ENCODE assay signal across 8 cellular contexts in the genomic region with DNA sequence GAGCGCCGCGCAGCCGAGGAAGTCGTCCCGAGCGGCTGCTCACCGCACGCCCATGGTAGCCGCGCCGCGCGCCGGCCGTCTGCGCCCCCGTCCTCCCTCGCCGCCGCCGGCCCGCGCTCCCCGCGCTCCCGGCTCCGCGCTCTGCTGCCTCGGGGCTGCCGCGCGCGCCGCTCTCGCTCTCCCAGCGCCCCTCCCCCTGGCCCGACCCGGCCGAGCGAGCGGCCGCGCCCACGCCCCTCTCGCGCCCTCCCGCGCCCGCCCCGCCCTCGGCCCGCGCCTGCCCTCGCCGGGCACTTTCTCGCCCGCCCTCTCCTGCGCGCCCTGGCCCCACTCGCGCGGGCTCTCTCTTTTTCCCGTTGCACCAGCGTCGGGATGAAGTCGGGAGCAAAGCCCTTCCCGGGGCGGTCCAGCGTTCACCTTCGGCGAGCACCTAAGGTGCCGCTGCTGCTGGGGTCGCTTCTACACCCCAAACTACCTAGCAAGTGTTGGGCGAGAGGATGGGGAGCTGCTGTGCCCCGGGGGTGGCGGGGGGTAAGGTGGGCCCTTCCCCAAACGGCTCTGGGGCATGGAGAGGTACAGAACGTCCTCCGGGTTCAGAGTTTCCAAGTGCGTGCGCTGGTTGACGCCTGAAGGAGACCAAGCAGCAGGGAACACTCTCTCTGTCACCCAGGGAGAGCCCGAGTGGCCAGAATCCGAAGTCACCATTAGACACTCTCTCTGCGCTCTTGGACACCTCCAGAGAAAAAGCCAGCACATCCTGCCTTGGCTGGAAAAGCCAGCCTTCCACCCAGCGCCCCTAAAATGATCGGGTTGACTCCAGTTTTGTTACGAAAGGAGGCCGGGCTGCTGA. TPM values are rescaled to one million over a fixed set of nuclear protein-coding genes. Genes with fewer than 3 reads are reported as not detected.
DNase-seq lines count a peak whose midpoint lies in the region; ATAC-seq and TF ChIP-seq lines count a peak whose summit lies in the region.

A gene (minus strand): TSS at position 146 of the 850 bp plus-strand sequence. CDS start 187 bp downstream, outside the sequence.

- H4K5ac ChIP-seq in IMR-90 (ENCODE audit: low read depth, low read length): no peak within 1 kb of the TSS

- no peak within 1 kb of the TSS for H3K14ac ChIP-seq in IMR-90 (replicated peaks; ENCODE audit: low read depth, low read length)

- no peak within 1 kb of the TSS for H4K8ac ChIP-seq in IMR-90 (ENCODE audit: low read depth in 2 of 2, low read length in 2 of 2)

- no peaks in the 10 kb centered on the region for H3K79me1 ChIP-seq in IMR-90 (ENCODE audit: low read depth in 1 of 2, low read length in 2 of 2)

- H3K27ac ChIP-seq in A673 (ENCODE audit: low read depth, low read length, poor library complexity, severe bottlenecking) (no peak within 1 kb of the TSS), IMR-90 (ENCODE audit: insufficient read depth, low read length) (no peak within 1 kb of the TSS), esophagus (ENCODE audit: low read depth in 2 of 2, low read length in 1 of 2) (peak within 1 kb of the TSS in 1 of 2 donors; percentile 45)

- H3K4me2 ChIP-seq in IMR-90 (ENCODE audit: low read depth, low read length): peak within 1 kb of the TSS; percentile 84

- no peaks in the 10 kb centered on the region for H3K9me3 ChIP-seq in A673 (ENCODE audit: low read depth, low read length, poor library complexity, severe bottlenecking)
- H3K9me3 ChIP-seq in IMR-90 (ENCODE audit: control insufficient read depth, insufficient read depth, low read length): no peaks in the 10 kb centered on the region
- H3K9me3 ChIP-seq in esophagus (ENCODE audit: control insufficient read depth in 2 of 2, insufficient read depth in 1 of 2, low read depth in 1 of 2, low read length in 1 of 2): no peaks in the 10 kb centered on the region

- no peak within 1 kb of the TSS for H2AK5ac ChIP-seq in IMR-90 (ENCODE audit: low read depth, low read length)

- H4K91ac ChIP-seq in IMR-90 (ENCODE audit: insufficient read depth, low read depth, low read length): no peak within 1 kb of the TSS

- no peaks in the 10 kb centered on the region for H3K9me1 ChIP-seq in IMR-90 (ENCODE audit: insufficient read depth, low read length)

- DNase-seq in A673 (ENCODE audit: low spot score): peak; percentile 20
- DNase-seq in IMR-90: no peak
- no peak for DNase-seq in naive B cell
- no peak for DNase-seq in NCI-H526 treated with DMSO at 0.1 percent for 48 hours (lab: John Stamatoyannopoulos, UW)
- no peak for DNase-seq in RKO (ENCODE audit: low spot score)
- no peak for DNase-seq in stimulated activated CD4-positive, alpha-beta T cell treated with anti-CD3 and anti-CD28 coated beads, Interleukin-4, amount 100 ng/mL, for 1 hour

- H3K36me3 ChIP-seq in A673 (ENCODE audit: insufficient read depth, low read length, poor library complexity, severe bottlenecking) (no peaks in the 10 kb centered on the region), IMR-90 (ENCODE audit: control insufficient read depth, insufficient read depth, low read length) (no peaks in the 10 kb centered on the region), esophagus (ENCODE audit: control insufficient read depth in 2 of 2, insufficient read depth in 2 of 2, low read length in 1 of 2) (no peaks in the 10 kb centered on the region)

- H2BK120ac ChIP-seq in IMR-90 (ENCODE audit: low read depth, low read length): 0 out of 2 replicates have a peak within 1 kb of the TSS, but pooled peaks have one; percentile 3

- TF ChIP-seq RAD21 in IMR-90 (IDR thresholded peaks at IDR 0.05; ENCODE audit: low read length): no peak

- H3K9ac ChIP-seq in IMR-90 (ENCODE audit: low read depth, low read length): no peak within 1 kb of the TSS

- no peak within 1 kb of the TSS for H3K27ac Mint-ChIP-seq in naive B cell

- peak within 1 kb of the TSS in 7 of 8 donors; percentile 43 to 89 (median 75) for H3K4me3 Mint-ChIP-seq in naive B cell

- peaks cover 10% of the 10 kb centered on the region for H3K4me1 ChIP-seq in A673 (ENCODE audit: insufficient read depth, low read length, poor library complexity, severe bottlenecking)
- no peaks in the 10 kb centered on the region for H3K4me1 ChIP-seq in IMR-90 (ENCODE audit: control insufficient read depth, insufficient read depth, low read length)
- H3K4me1 ChIP-seq in esophagus (ENCODE audit: control insufficient read depth in 2 of 2, insufficient read depth in 2 of 2, low read length in 1 of 2): peaks cover 0 to 4% of the 10 kb centered on the region in 2 donors

- H3K56ac ChIP-seq in IMR-90 (ENCODE audit: extremely low read depth, insufficient read depth, low read length): no peak within 1 kb of the TSS

- peak; percentile 38 for ATAC-seq in IMR-90 (ENCODE audit: low read depth)
- no peak for ATAC-seq in naive B cell (ENCODE audit: low read depth in 2 of 2)
- no peak for ATAC-seq in HG02759 (IDR thresholded peaks at IDR 0.05; ENCODE audit: unreplicated experiment)

- no peak for TF ChIP-seq POLR2A in IMR-90 (IDR thresholded peaks at IDR 0.05; ENCODE audit: low read depth, low read length)

- H3K4ac ChIP-seq in IMR-90 (ENCODE audit: low read depth, low read length): no peak within 1 kb of the TSS; the same call in 1 of the 2 replicates

- no peak within 1 kb of the TSS; the same call in 1 of the 2 replicates for H3K18ac ChIP-seq in IMR-90 (ENCODE audit: low read depth, low read length)

- intact Hi-C loops in A673 (cut with micrococcal nuclease; ENCODE audit: unreplicated experiment) (no loop called here), IMR-90 (cut with micrococcal nuclease) (loop anchor here (5.0 kb wide), 1 partner anchor 117 kb away; no protein-coding TSS in a partner anchor)

- peaks cover 0 to 4% (median 0%) of the 10 kb centered on the region in 7 donors for H3K9me3 Mint-ChIP-seq in naive B cell

- WGBS in IMR-90 (ENCODE audit: extremely low coverage in 2 of 2, insufficient read length in 1 of 2), 2 experiments: 6% methylated on average over 14 of the region's 90 CpGs; no CpG with 5 or more reads in 1 of the 2 experiments
- 6 to 7% methylated on average over 50 to 90 of the region's 90 CpGs for WGBS in esophagus, 2 donors

- peak within 1 kb of the TSS; percentile 28 for H2AFZ ChIP-seq in IMR-90 (replicated peaks; ENCODE audit: low read length, poor library complexity)

- no peak for TF ChIP-seq CTCF in A673 (conservative IDR thresholded peaks at IDR 0.05; ENCODE audit: low read depth, low read length)
- TF ChIP-seq CTCF in IMR-90 (conservative IDR thresholded peaks at IDR 0.05; ENCODE audit: low read depth, low read length): no peak

- dilution Hi-C loops in IMR-90 (cut with HindIII; ENCODE audit: low sequenced_read_pairs, unreplicated experiment): no loop called here

- peak within 1 kb of the TSS; percentile 58 for H2AK9ac ChIP-seq in IMR-90 (replicated peaks; ENCODE audit: low read depth, low read length, poor library complexity)

- no peak within 1 kb of the TSS for H2BK15ac ChIP-seq in IMR-90 (ENCODE audit: low read depth, low read length)

- H3K4me3 ChIP-seq in A673 (ENCODE audit: low read depth, low read length, poor library complexity, severe bottlenecking) (peak within 1 kb of the TSS; percentile 46), IMR-90 (ENCODE audit: insufficient read depth, low read depth, low read length) (peak within 1 kb of the TSS; percentile 35), esophagus (ENCODE audit: low read depth in 1 of 2, low read length in 2 of 2) (peak within 1 kb of the TSS; percentile 41 to 43)

- no peaks in the 10 kb centered on the region for H3K36me3 Mint-ChIP-seq in naive B cell

- H3K27me3 ChIP-seq in A673 (replicated peaks; ENCODE audit: insufficient read depth, low read depth, low read length, poor library complexity) (peaks cover 30% of the 10 kb centered on the region), IMR-90 (ENCODE audit: control insufficient read depth, insufficient read depth, low read length) (peaks cover 43% of the 10 kb centered on the region), esophagus (ENCODE audit: control insufficient read depth in 1 of 2, insufficient read depth in 2 of 2, low read length in 2 of 2) (peaks cover 0 to 8% of the 10 kb centered on the region in 2 donors)

- H2BK20ac ChIP-seq in IMR-90 (ENCODE audit: low read depth, low read length): no peak within 1 kb of the TSS

- H3K23ac ChIP-seq in IMR-90 (ENCODE audit: low read depth, low read length): 0 out of 2 replicates have a peak within 1 kb of the TSS, but pooled peaks have one; percentile 72

- peaks cover 0 to 18% (median 16%) of the 10 kb centered on the region in 3 donors for H3K4me1 Mint-ChIP-seq in naive B cell

- POLR2A ChIA-PET in A673 (lab: Charles Lee; ENCODE audit: low non-redundant PET): no interaction called here
- POLR2A ChIA-PET in IMR-90 (lab: Charles Lee; ENCODE audit: unreplicated experiment): no interaction called here

- BruUV-seq in A673 (replicated peaks; lab: Mats Ljungman, UMichigan): no TSS peak
- no TSS peak for BruUV-seq in IMR-90 (replicated peaks; lab: Mats Ljungman, UMichigan)

- H4K20me1 ChIP-seq in IMR-90 (ENCODE audit: insufficient read depth, low read length): peaks cover 5% of the 10 kb centered on the region; the same call in 1 of the 2 replicates

- CTCF ChIA-PET in A673 (lab: Charles Lee) (no interaction called here), IMR-90 (lab: Yijun Ruan, JAX) (interaction anchor here (0.7 to 0.8 kb wide), 2 partner anchors 96 to 140 kb away, joined by 3 read pairs; no protein-coding TSS in a partner anchor)

- no peak within 1 kb of the TSS for H2BK5ac ChIP-seq in IMR-90 (ENCODE audit: low read depth, low read length, poor library complexity, severe bottlenecking)

- peaks cover 41 to 77% (median 42%) of the 10 kb centered on the region in 3 donors for H3K27me3 Mint-ChIP-seq in naive B cell

- in situ Hi-C loops in IMR-90 (cut with MboI; ENCODE audit: low sequenced_read_pairs): no loop called here

TF ChIP-seq in IMR-90, 13 proteins besides CTCF, POLR2A, EP300 and RAD21 (continues in another document):
- no peak for TF ChIP-seq MAZ (IDR thresholded peaks at IDR 0.05; ENCODE audit: borderline replicate concordance, low read depth, low read length)
- TF ChIP-seq, protein P1, sequence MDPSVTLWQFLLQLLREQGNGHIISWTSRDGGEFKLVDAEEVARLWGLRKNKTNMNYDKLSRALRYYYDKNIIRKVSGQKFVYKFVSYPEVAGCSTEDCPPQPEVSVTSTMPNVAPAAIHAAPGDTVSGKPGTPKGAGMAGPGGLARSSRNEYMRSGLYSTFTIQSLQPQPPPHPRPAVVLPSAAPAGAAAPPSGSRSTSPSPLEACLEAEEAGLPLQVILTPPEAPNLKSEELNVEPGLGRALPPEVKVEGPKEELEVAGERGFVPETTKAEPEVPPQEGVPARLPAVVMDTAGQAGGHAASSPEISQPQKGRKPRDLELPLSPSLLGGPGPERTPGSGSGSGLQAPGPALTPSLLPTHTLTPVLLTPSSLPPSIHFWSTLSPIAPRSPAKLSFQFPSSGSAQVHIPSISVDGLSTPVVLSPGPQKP (IDR thresholded peaks at IDR 0.05; ENCODE audit: borderline replicate concordance, low read depth, low read length): no peak
- no peak for TF ChIP-seq RCOR1 (IDR thresholded peaks at IDR 0.05; ENCODE audit: insufficient replicate concordance, low read length)

RNA-seq across cellular contexts. Expression of the gene that starts here (rescaled TPM):
- 0.86 and 1.5 TPM in 2 replicates for total RNA-seq in A673 (2021)
- total RNA-seq in IMR-90 (2012; rRNA removed): 1.7 and 2.3 TPM in 2 replicates
- 0.83 and 1.0 TPM in 2 replicates for polyA plus RNA-seq in IMR-90 (2012; rRNA removed)
- polyA plus RNA-seq in IMR-90 (2012; cell fraction: cytosol; rRNA removed): 0.35 and 0.63 TPM in 2 replicates
- polyA plus RNA-seq in IMR-90 (2012; cell fraction: nucleus; rRNA removed; ENCODE audit: low replicate concordance): 0.21 and 0.54 TPM in 2 replicates
- polyA plus RNA-seq in esophagus: 1 to 10 TPM in 1 of 2 donors, under 1 TPM in 1; 0.75 to 1.2 TPM
- polyA plus RNA-seq in naive B cell (ENCODE audit: low read depth in 6 of 6): not detected
